ENCODE assay signal across 1 cellular context in genomic region chr17:5785867-5786509, GRCh38.
TF ChIP-seq lines count a peak whose summit lies in the region.

No MANE protein-coding gene starts in this region.

TF ChIP-seq in GM12878, 131 proteins besides CTCF, POLR2A, EP300 and RAD21 (continued from another document):
- TF ChIP-seq ZBTB40 (IDR thresholded peaks at IDR 0.05; ENCODE audit: borderline replicate concordance) (no peak), RUNX3 (IDR thresholded peaks at IDR 0.05; ENCODE audit: low read length) (peak; percentile 79), NRF1 (conservative IDR thresholded peaks at IDR 0.05; ENCODE audit: low read depth, low read length) (no peak)
TF ChIP-seq in GM12878: peak in this region for 15.
